Comparison of ENCODE assay signal across 1 cellular context in genomic region chr6:157323924-157324276, GRCh38.
TF ChIP-seq lines count a peak whose summit lies in the region.

No MANE protein-coding gene starts in this region.

TF ChIP-seq in HepG2, 621 proteins besides CTCF, POLR2A, EP300 and RAD21 (continued from another document and continues in another):
- TF ChIP-seq ATF6 (CRISPR knock-in tag; conservative IDR thresholded peaks at IDR 0.05) (no peak), ZNF414 (CRISPR knock-in tag; IDR thresholded peaks at IDR 0.05) (no peak), TGIF2 (CRISPR knock-in tag; IDR thresholded peaks at IDR 0.05) (no peak), SNAPC4 (CRISPR knock-in tag; IDR thresholded peaks at IDR 0.05) (no peak), KDM2A (CRISPR knock-in tag; IDR thresholded peaks at IDR 0.05; ENCODE audit: borderline replicate concordance, low read depth) (peak; percentile 23; the same call in 1 of the 2 replicates), ZSCAN30 (CRISPR knock-in tag; IDR thresholded peaks at IDR 0.05) (no peak), NPAS2 (CRISPR knock-in tag; IDR thresholded peaks at IDR 0.05; ENCODE audit: borderline replicate concordance) (no peak), ZNF512B (CRISPR knock-in tag; IDR thresholded peaks at IDR 0.05; ENCODE audit: borderline replicate concordance) (no peak; the same call in 1 of the 2 replicates), ZNF746 (CRISPR knock-in tag; IDR thresholded peaks at IDR 0.05) (no peak), ARID4A (CRISPR knock-in tag; IDR thresholded peaks at IDR 0.05; ENCODE audit: borderline replicate concordance) (no peak), GFI1 (CRISPR knock-in tag; IDR thresholded peaks at IDR 0.05; ENCODE audit: borderline replicate concordance) (no peak), PHF21A (CRISPR knock-in tag; IDR thresholded peaks at IDR 0.05) (0 out of 2 replicates have a peak, but pooled peaks have one; percentile 2), ZNF784 (CRISPR knock-in tag; IDR thresholded peaks at IDR 0.05; ENCODE audit: borderline replicate concordance) (no peak), ZNF260 (CRISPR knock-in tag; IDR thresholded peaks at IDR 0.05; ENCODE audit: borderline replicate concordance, low read depth) (no peak), YEATS2 (CRISPR knock-in tag; IDR thresholded peaks at IDR 0.05; ENCODE audit: borderline replicate concordance) (no peak), ZNF775 (CRISPR knock-in tag; IDR thresholded peaks at IDR 0.05; ENCODE audit: borderline replicate concordance) (no peak), GABPB1 (CRISPR knock-in tag; IDR thresholded peaks at IDR 0.05) (no peak; the same call in 1 of the 2 replicates), NRL (CRISPR knock-in tag; IDR thresholded peaks at IDR 0.05; ENCODE audit: borderline replicate concordance) (no peak), SNAI1 (CRISPR knock-in tag; IDR thresholded peaks at IDR 0.05; ENCODE audit: borderline replicate concordance) (peak; percentile 56; the same call in 1 of the 2 replicates), ZNF552 (CRISPR knock-in tag; IDR thresholded peaks at IDR 0.05; ENCODE audit: borderline replicate concordance) (no peak), LCORL (IDR thresholded peaks at IDR 0.05) (no peak), LCORL (CRISPR knock-in tag; IDR thresholded peaks at IDR 0.05) (no peak), ZMAT3 (CRISPR knock-in tag; conservative IDR thresholded peaks at IDR 0.05) (no peak), U2AF2 (IDR thresholded peaks at IDR 0.05; ENCODE audit: low read depth, low read length) (no peak), BORCS8-MEF2B (CRISPR knock-in tag; IDR thresholded peaks at IDR 0.05) (no peak), WIZ (CRISPR knock-in tag; IDR thresholded peaks at IDR 0.05) (no peak), RFX1 (IDR thresholded peaks at IDR 0.05) (no peak), KMT2A (CRISPR knock-in tag; IDR thresholded peaks at IDR 0.05) (no peak), MXD4 (CRISPR knock-in tag; IDR thresholded peaks at IDR 0.05) (0 out of 2 replicates have a peak, but pooled peaks have one; percentile 30), ZNF318 (CRISPR knock-in tag; IDR thresholded peaks at IDR 0.05) (no peak; the same call in 1 of the 2 replicates), TARDBP (CRISPR knock-in tag; IDR thresholded peaks at IDR 0.05) (no peak)
